Comparison of ENCODE assay signal across 13 cellular contexts in the genomic region with DNA sequence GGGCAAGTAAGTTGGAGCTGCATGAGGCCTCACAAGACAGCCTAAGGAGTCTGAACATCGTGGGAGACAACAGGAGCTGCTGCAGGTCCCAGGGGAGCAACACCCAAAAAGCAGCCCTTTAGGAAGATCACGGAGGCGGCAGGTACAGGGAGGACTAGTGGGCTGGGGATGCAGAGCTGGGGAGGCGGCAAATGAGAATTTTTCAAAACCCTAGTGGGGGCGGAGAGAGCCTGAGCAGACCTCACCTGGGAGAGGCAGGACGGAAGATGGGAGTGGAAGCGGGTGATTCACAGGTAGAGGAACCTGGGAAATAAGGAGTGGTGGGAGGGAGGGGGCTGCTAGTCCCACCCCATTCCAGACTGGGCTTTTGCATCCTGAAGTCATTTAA. TPM values are rescaled to one million over a fixed set of nuclear protein-coding genes. Genes with fewer than 3 reads are reported as not detected.
DNase-seq lines count a peak whose midpoint lies in the region; ATAC-seq and TF ChIP-seq lines count a peak whose summit lies in the region.
"Had no signal": no experiment of that assay in that cellular context is flagged by ENCODE, and none has a peak within 500 bp of the region (broad histone marks: within the 10 kb centered on the region; RNA-seq: fewer than 3 reads in every experiment).

No MANE protein-coding gene starts in this region.

- H3K4me3 Mint-ChIP-seq in activated CD8-positive, alpha-beta memory T cell treated with anti-CD3 and anti-CD28 coated beads, Interleukin-2, amount 10 ng/mL, durations not matched to agents 7 days and 5 days = no peak overlapping the region
- H3K4me3 Mint-ChIP-seq in endothelial cell (ENCODE audit: unreplicated experiment) (no peak overlapping the region), chondrocyte (ENCODE audit: unreplicated experiment) (no peak overlapping the region)

- H3K9me3 ChIP-seq in RWPE2 (ENCODE audit: severe bottlenecking) (no peaks in the 10 kb centered on the region), adrenal gland (replicated peaks in 1 of 3) (no peaks in the 10 kb centered on the region)
- H3K9me3 ChIP-seq: HAP-1 had no signal

- no peak for ATAC-seq in activated CD8-positive, alpha-beta memory T cell treated with anti-CD3 and anti-CD28 coated beads, Interleukin-2, amount 10 ng/mL, durations not matched to agents 7 days and 5 days
- 0 out of 3 replicates have a peak, but pooled peaks have one; percentile 7 for ATAC-seq in RWPE2 (ENCODE audit: low read depth)
- ATAC-seq in GM18520 (IDR thresholded peaks at IDR 0.05; ENCODE audit: unreplicated experiment) = no peak

- intact Hi-C loops in adrenal gland (cut with DNase I) = no loop called here

- TF ChIP-seq CTCF in RWPE2 (IDR thresholded peaks at IDR 0.05; ENCODE audit: poor library complexity, severe bottlenecking) (no peak), endothelial cell (IDR thresholded peaks at IDR 0.05; ENCODE audit: unreplicated experiment) (no peak), chondrocyte (IDR thresholded peaks at IDR 0.05) (no peak), adrenal gland (IDR thresholded peaks at IDR 0.05) (no peak)

- H3K4me3 ChIP-seq in RWPE2 (ENCODE audit: severe bottlenecking) (no peak overlapping the region), adrenal gland (no peak overlapping the region)
- H3K4me3 ChIP-seq: HAP-1 had no signal

- no peak overlapping the region for H3K27ac ChIP-seq in RWPE2 (ENCODE audit: poor library complexity, severe bottlenecking)
- H3K27ac ChIP-seq in adrenal gland = no peak overlapping the region
- H3K27ac ChIP-seq: 22Rv1, C4-2B had no signal

- H3K9me3 Mint-ChIP-seq in activated CD8-positive, alpha-beta memory T cell treated with anti-CD3 and anti-CD28 coated beads, Interleukin-2, amount 10 ng/mL, durations not matched to agents 7 days and 5 days (ENCODE audit: low read depth) = no peaks in the 10 kb centered on the region
- no peaks in the 10 kb centered on the region for H3K9me3 Mint-ChIP-seq in endothelial cell (ENCODE audit: unreplicated experiment)
- H3K9me3 Mint-ChIP-seq in chondrocyte (ENCODE audit: low read depth) = no peaks in the 10 kb centered on the region

- CTCF ChIA-PET in activated CD8-positive, alpha-beta memory T cell treated with anti-CD3 and anti-CD28 coated beads, Interleukin-2, amount 10 ng/mL, durations not matched to agents 7 days and 5 days (lab: Charles Lee) = interaction anchor here (0.7 to 2.4 kb wide), 27 partner anchors 8 to 628 kb away, joined by 3 to 14 read pairs (median 4); no protein-coding TSS in a partner anchor

- H3K4me1 Mint-ChIP-seq in activated CD8-positive, alpha-beta memory T cell treated with anti-CD3 and anti-CD28 coated beads, Interleukin-2, amount 10 ng/mL, durations not matched to agents 7 days and 5 days = peaks cover 9% of the 10 kb centered on the region
- H3K4me1 Mint-ChIP-seq in endothelial cell (ENCODE audit: unreplicated experiment) = peaks cover 6% of the 10 kb centered on the region
- H3K4me1 Mint-ChIP-seq in chondrocyte (ENCODE audit: low read depth) = peaks cover 14% of the 10 kb centered on the region

- H3K4me1 ChIP-seq in RWPE2 (ENCODE audit: insufficient read depth, poor library complexity, severe bottlenecking) = no peaks in the 10 kb centered on the region
- H3K4me1 ChIP-seq in adrenal gland (replicated peaks in 1 of 2) = no peaks in the 10 kb centered on the region
- H3K4me1 ChIP-seq: HAP-1 had no signal

- H3K36me3 ChIP-seq in RWPE2 (ENCODE audit: low read depth) (peaks cover 35% of the 10 kb centered on the region), adrenal gland (replicated peaks in 1 of 2) (peaks cover 0 to 6% of the 10 kb centered on the region in 2 donors)
- H3K36me3 ChIP-seq: HAP-1 had no signal

- TF ChIP-seq POLR2A in adrenal gland (IDR thresholded peaks at IDR 0.05) = no peak

- H3K27me3 ChIP-seq in RWPE2 (ENCODE audit: insufficient read depth, poor library complexity, severe bottlenecking) = no peaks in the 10 kb centered on the region
- H3K27me3 ChIP-seq in adrenal gland = no peaks in the 10 kb centered on the region

- peaks cover 3% of the 10 kb centered on the region for H3K36me3 Mint-ChIP-seq in activated CD8-positive, alpha-beta memory T cell treated with anti-CD3 and anti-CD28 coated beads, Interleukin-2, amount 10 ng/mL, durations not matched to agents 7 days and 5 days
- peaks cover 11% of the 10 kb centered on the region for H3K36me3 Mint-ChIP-seq in endothelial cell (ENCODE audit: low read depth, unreplicated experiment)
- H3K36me3 Mint-ChIP-seq in chondrocyte (ENCODE audit: low read depth) = peaks cover 41% of the 10 kb centered on the region

- H3K27ac Mint-ChIP-seq in activated CD8-positive, alpha-beta memory T cell treated with anti-CD3 and anti-CD28 coated beads, Interleukin-2, amount 10 ng/mL, durations not matched to agents 7 days and 5 days = no peak overlapping the region
- H3K27ac Mint-ChIP-seq in endothelial cell (ENCODE audit: unreplicated experiment) = peak overlapping the region; percentile 30
- no peak overlapping the region for H3K27ac Mint-ChIP-seq in chondrocyte (ENCODE audit: unreplicated experiment)

- peak; percentile 28 for DNase-seq in activated CD8-positive, alpha-beta memory T cell treated with anti-CD3 and anti-CD28 coated beads for 24 hours
- no peak for DNase-seq in activated CD8-positive, alpha-beta memory T cell treated with anti-CD3 and anti-CD28 coated beads, Interleukin-2, amount 10 ng/mL, durations not matched to agents 7 days and 5 days
- DNase-seq in RWPE2 (ENCODE audit: low spot score) = no peak
- DNase-seq in endothelial cell (ENCODE audit: low spot score) = no peak
- peak; percentile 63 for DNase-seq in putamen (ENCODE audit: low spot score)
- no peak for DNase-seq in chondrocyte (ENCODE audit: low spot score)
- no peak for DNase-seq in adrenal gland
- DNase-seq: NCI-H1436 treated with DMSO at 0.1 percent for 48 hours, SIG-M5 had no signal

- 86 to 94% (median 89%) methylated on average over 7 of the region's 7 CpGs for WGBS in adrenal gland, 4 donors

- peaks cover 9% of the 10 kb centered on the region for H3K27me3 Mint-ChIP-seq in activated CD8-positive, alpha-beta memory T cell treated with anti-CD3 and anti-CD28 coated beads, Interleukin-2, amount 10 ng/mL, durations not matched to agents 7 days and 5 days
- H3K27me3 Mint-ChIP-seq in endothelial cell (ENCODE audit: unreplicated experiment) (peaks cover 12% of the 10 kb centered on the region), chondrocyte (ENCODE audit: low read depth) (no peaks in the 10 kb centered on the region)

RNA-seq across cellular contexts. Expression of gene DKK3, which starts 42.1 kb away (rescaled TPM):
- total RNA-seq in activated CD8-positive, alpha-beta memory T cell treated with anti-CD3 and anti-CD28 coated beads, Interleukin-2, amount 10 ng/mL, durations not matched to agents 7 days and 5 days = not detected
- total RNA-seq in endothelial cell (ENCODE audit: unreplicated experiment) (8.4 TPM), chondrocyte (575 to 655 TPM (median 579 TPM) in 3 replicates), adrenal gland (100 to 1,000 TPM in 5 of 8 donors, 10 to 100 TPM in 3; 57.9 to 330 (median 113) TPM)
- polyA plus RNA-seq in adrenal gland = 100 to 1,000 TPM in 1 of 3 donors, 10 to 100 TPM in 2; 73.6 to 175 (median 74.6) TPM

Comparison
In these comparisons a context has a peak if more than half of its experiments do, and no peak if none do; other contexts are left out.
1. DNase-seq: peak in activated CD8-positive, alpha-beta memory T cell treated with anti-CD3 and anti-CD28 coated beads for 24 hours (single experiment) and putamen (single experiment); none in activated CD8-positive, alpha-beta memory T cell treated with anti-CD3 and anti-CD28 coated beads, Interleukin-2, amount 10 ng/mL, durations not matched to agents 7 days and 5 days (single experiment), RWPE2 (single experiment), endothelial cell (single experiment), chondrocyte (single experiment) and adrenal gland (0 of 7).